4 cellular contexts compared by ENCODE assay signal in genomic region chr5:168415971-168416370, GRCh38.
"Had no signal": no experiment of that assay in that cellular context is flagged by ENCODE, and none has a peak within 500 bp of the region (broad histone marks: within the 10 kb centered on the region; RNA-seq: fewer than 3 reads in every experiment).

No MANE protein-coding gene starts in this region.

- H3K27ac Mint-ChIP-seq: GM23338 had no signal

- H3K4me1 Mint-ChIP-seq: GM23338 had no signal

- H3K9me3 Mint-ChIP-seq: GM23338, H9 had no signal

- DNase-seq: H9, HCEC 1CT, IMR-90 had no signal

- H3K4me3 ChIP-seq: GM23338 had no signal

- H3K4me3 Mint-ChIP-seq: GM23338, H9 had no signal

- ATAC-seq: GM23338 had no signal
